1 cellular context compared by ENCODE assay signal in the genomic region with DNA sequence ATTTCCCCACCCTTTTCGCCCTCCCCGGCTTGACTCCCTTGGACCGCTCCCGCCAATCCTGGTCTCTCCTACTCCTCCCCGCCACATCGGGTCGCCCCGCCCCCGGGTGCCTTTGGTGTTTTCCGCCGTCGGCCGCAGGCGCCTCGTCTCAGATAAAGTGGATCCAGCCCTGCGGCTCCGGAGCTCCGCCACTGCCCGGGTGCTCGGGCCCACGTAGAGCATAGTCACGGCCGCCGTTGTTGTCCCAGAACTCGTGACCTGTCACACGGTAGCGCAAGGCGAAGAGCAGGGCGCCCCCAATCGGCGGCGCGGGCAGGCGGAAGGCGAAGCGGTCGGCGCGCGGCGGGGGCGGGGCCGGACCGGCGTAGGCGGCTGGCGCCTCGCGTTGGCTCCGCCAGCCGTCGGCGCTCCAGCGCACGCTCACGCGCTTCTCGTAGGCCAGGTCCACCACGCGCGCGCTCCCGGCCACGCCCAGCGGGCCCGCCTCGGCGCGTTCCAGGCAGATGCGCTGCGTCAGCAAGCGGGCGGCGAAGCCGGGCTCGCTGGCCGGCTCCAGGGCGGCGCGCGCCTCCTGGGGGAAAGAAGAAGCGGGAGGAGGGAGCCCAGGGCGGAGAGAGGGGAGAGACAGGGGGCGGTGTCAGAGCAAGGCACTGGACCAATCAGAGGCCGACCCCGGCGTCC.
TF ChIP-seq lines count a peak whose summit lies in the region.

No MANE protein-coding gene starts in this region.

TF ChIP-seq in HepG2, 621 proteins besides CTCF, POLR2A, EP300 and RAD21 (continued from another document and continues in another):
- TF ChIP-seq, protein P1, sequence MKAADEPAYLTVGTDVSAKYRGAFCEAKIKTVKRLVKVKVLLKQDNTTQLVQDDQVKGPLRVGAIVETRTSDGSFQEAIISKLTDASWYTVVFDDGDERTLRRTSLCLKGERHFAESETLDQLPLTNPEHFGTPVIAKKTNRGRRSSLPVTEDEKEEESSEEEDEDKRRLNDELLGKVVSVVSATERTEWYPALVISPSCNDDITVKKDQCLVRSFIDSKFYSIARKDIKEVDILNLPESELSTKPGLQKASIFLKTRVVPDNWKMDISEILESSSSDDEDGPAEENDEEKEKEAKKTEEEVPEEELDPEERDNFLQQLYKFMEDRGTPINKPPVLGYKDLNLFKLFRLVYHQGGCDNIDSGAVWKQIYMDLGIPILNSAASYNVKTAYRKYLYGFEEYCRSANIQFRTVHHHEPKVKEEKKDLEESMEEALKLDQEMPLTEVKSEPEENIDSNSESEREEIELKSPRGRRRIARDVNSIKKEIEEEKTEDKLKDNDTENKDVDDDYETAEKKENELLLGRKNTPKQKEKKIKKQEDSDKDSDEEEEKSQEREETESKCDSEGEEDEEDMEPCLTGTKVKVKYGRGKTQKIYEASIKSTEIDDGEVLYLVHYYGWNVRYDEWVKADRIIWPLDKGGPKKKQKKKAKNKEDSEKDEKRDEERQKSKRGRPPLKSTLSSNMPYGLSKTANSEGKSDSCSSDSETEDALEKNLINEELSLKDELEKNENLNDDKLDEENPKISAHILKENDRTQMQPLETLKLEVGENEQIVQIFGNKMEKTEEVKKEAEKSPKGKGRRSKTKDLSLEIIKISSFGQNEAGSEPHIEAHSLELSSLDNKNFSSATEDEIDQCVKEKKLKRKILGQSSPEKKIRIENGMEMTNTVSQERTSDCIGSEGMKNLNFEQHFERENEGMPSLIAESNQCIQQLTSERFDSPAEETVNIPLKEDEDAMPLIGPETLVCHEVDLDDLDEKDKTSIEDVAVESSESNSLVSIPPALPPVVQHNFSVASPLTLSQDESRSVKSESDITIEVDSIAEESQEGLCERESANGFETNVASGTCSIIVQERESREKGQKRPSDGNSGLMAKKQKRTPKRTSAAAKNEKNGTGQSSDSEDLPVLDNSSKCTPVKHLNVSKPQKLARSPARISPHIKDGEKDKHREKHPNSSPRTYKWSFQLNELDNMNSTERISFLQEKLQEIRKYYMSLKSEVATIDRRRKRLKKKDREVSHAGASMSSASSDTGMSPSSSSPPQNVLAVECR (CRISPR knock-in tag; IDR thresholded peaks at IDR 0.05; ENCODE audit: borderline replicate concordance), result no peak
- TF ChIP-seq ZSCAN29 (CRISPR knock-in tag; conservative IDR thresholded peaks at IDR 0.05) (no peak), ZNF282 (IDR thresholded peaks at IDR 0.05; ENCODE audit: partially characterized antibody) (no peak), TBX2 (CRISPR knock-in tag; IDR thresholded peaks at IDR 0.05; ENCODE audit: borderline replicate concordance) (peak; percentile 68; the same call in 1 of the 2 replicates), FOXA3 (CRISPR knock-in tag; IDR thresholded peaks at IDR 0.05) (peak; percentile 81), HNF4A (CRISPR knock-in tag; IDR thresholded peaks at IDR 0.05) (peak; percentile 51), BRCA1 (CRISPR knock-in tag; IDR thresholded peaks at IDR 0.05) (peak; percentile 72; the same call in 1 of the 2 replicates), DNMT3B (CRISPR knock-in tag; conservative IDR thresholded peaks at IDR 0.05) (peak; percentile 98), ZKSCAN1 (IDR thresholded peaks at IDR 0.05; ENCODE audit: low read length) (no peak; the same call in none of the 2 replicates), ATF7 (IDR thresholded peaks at IDR 0.05) (no peak), ATF7 (CRISPR knock-in tag; IDR thresholded peaks at IDR 0.05) (no peak; the same call in 1 of the 2 replicates), ZNF446 (CRISPR knock-in tag; IDR thresholded peaks at IDR 0.05) (0 out of 2 replicates have a peak, but pooled peaks have one; percentile 5), THYN1 (CRISPR knock-in tag; IDR thresholded peaks at IDR 0.05; ENCODE audit: borderline replicate concordance, low read depth) (0 out of 2 replicates have a peak, but pooled peaks have one; percentile 27), FOXK2 (IDR thresholded peaks at IDR 0.05) (peak; percentile 83), ZNF121 (CRISPR knock-in tag; IDR thresholded peaks at IDR 0.05) (no peak), ZNF782 (CRISPR knock-in tag; IDR thresholded peaks at IDR 0.05; ENCODE audit: borderline replicate concordance) (peak; percentile 43), KLF6 (CRISPR knock-in tag; IDR thresholded peaks at IDR 0.05) (peak; percentile 54), ZNF766 (CRISPR knock-in tag; IDR thresholded peaks at IDR 0.05; ENCODE audit: borderline replicate concordance) (peak; percentile 96), ZNF44 (CRISPR knock-in tag; IDR thresholded peaks at IDR 0.05) (no peak), ZFP36L2 (CRISPR knock-in tag; IDR thresholded peaks at IDR 0.05) (0 out of 2 replicates have a peak, but pooled peaks have one; percentile 46), GABPB1 (CRISPR knock-in tag; IDR thresholded peaks at IDR 0.05) (peak; percentile 84), XBP1 (CRISPR knock-in tag; IDR thresholded peaks at IDR 0.05) (peak; percentile 93)
- TF ChIP-seq, protein P2, sequence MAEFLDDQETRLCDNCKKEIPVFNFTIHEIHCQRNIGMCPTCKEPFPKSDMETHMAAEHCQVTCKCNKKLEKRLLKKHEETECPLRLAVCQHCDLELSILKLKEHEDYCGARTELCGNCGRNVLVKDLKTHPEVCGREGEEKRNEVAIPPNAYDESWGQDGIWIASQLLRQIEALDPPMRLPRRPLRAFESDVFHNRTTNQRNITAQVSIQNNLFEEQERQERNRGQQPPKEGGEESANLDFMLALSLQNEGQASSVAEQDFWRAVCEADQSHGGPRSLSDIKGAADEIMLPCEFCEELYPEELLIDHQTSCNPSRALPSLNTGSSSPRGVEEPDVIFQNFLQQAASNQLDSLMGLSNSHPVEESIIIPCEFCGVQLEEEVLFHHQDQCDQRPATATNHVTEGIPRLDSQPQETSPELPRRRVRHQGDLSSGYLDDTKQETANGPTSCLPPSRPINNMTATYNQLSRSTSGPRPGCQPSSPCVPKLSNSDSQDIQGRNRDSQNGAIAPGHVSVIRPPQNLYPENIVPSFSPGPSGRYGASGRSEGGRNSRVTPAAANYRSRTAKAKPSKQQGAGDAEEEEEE (CRISPR knock-in tag; IDR thresholded peaks at IDR 0.05; ENCODE audit: borderline replicate concordance), result peak; percentile 1; the same call in 1 of the 2 replicates
- TF ChIP-seq, protein P3, sequence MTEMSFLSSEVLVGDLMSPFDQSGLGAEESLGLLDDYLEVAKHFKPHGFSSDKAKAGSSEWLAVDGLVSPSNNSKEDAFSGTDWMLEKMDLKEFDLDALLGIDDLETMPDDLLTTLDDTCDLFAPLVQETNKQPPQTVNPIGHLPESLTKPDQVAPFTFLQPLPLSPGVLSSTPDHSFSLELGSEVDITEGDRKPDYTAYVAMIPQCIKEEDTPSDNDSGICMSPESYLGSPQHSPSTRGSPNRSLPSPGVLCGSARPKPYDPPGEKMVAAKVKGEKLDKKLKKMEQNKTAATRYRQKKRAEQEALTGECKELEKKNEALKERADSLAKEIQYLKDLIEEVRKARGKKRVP (CRISPR knock-in tag; IDR thresholded peaks at IDR 0.05), result no peak
- TF ChIP-seq, protein P4, sequence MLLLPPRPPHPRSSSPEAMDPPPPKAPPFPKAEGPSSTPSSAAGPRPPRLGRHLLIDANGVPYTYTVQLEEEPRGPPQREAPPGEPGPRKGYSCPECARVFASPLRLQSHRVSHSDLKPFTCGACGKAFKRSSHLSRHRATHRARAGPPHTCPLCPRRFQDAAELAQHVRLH (CRISPR knock-in tag; IDR thresholded peaks at IDR 0.05; ENCODE audit: borderline replicate concordance, low read depth), result no peak; the same call in none of the 2 replicates
- TF ChIP-seq, protein P5, sequence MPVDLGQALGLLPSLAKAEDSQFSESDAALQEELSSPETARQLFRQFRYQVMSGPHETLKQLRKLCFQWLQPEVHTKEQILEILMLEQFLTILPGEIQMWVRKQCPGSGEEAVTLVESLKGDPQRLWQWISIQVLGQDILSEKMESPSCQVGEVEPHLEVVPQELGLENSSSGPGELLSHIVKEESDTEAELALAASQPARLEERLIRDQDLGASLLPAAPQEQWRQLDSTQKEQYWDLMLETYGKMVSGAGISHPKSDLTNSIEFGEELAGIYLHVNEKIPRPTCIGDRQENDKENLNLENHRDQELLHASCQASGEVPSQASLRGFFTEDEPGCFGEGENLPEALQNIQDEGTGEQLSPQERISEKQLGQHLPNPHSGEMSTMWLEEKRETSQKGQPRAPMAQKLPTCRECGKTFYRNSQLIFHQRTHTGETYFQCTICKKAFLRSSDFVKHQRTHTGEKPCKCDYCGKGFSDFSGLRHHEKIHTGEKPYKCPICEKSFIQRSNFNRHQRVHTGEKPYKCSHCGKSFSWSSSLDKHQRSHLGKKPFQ (CRISPR knock-in tag; IDR thresholded peaks at IDR 0.05; ENCODE audit: insufficient replicate concordance), result peak; percentile 3
- TF ChIP-seq, protein P6, sequence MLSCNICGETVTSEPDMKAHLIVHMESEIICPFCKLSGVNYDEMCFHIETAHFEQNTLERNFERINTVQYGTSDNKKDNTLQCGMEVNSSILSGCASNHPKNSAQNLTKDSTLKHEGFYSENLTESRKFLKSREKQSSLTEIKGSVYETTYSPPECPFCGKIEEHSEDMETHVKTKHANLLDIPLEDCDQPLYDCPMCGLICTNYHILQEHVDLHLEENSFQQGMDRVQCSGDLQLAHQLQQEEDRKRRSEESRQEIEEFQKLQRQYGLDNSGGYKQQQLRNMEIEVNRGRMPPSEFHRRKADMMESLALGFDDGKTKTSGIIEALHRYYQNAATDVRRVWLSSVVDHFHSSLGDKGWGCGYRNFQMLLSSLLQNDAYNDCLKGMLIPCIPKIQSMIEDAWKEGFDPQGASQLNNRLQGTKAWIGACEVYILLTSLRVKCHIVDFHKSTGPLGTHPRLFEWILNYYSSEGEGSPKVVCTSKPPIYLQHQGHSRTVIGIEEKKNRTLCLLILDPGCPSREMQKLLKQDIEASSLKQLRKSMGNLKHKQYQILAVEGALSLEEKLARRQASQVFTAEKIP (CRISPR knock-in tag; IDR thresholded peaks at IDR 0.05; ENCODE audit: borderline replicate concordance), result no peak
- TF ChIP-seq, protein P7, sequence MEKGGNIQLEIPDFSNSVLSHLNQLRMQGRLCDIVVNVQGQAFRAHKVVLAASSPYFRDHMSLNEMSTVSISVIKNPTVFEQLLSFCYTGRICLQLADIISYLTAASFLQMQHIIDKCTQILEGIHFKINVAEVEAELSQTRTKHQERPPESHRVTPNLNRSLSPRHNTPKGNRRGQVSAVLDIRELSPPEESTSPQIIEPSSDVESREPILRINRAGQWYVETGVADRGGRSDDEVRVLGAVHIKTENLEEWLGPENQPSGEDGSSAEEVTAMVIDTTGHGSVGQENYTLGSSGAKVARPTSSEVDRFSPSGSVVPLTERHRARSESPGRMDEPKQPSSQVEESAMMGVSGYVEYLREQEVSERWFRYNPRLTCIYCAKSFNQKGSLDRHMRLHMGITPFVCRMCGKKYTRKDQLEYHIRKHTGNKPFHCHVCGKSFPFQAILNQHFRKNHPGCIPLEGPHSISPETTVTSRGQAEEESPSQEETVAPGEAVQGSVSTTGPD (CRISPR knock-in tag; IDR thresholded peaks at IDR 0.05), result 0 out of 2 replicates have a peak, but pooled peaks have one; percentile 22
- TF ChIP-seq, protein P8, sequence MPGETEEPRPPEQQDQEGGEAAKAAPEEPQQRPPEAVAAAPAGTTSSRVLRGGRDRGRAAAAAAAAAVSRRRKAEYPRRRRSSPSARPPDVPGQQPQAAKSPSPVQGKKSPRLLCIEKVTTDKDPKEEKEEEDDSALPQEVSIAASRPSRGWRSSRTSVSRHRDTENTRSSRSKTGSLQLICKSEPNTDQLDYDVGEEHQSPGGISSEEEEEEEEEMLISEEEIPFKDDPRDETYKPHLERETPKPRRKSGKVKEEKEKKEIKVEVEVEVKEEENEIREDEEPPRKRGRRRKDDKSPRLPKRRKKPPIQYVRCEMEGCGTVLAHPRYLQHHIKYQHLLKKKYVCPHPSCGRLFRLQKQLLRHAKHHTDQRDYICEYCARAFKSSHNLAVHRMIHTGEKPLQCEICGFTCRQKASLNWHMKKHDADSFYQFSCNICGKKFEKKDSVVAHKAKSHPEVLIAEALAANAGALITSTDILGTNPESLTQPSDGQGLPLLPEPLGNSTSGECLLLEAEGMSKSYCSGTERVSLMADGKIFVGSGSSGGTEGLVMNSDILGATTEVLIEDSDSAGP (CRISPR knock-in tag; IDR thresholded peaks at IDR 0.05; ENCODE audit: borderline replicate concordance), result no peak
- TF ChIP-seq, protein P9, sequence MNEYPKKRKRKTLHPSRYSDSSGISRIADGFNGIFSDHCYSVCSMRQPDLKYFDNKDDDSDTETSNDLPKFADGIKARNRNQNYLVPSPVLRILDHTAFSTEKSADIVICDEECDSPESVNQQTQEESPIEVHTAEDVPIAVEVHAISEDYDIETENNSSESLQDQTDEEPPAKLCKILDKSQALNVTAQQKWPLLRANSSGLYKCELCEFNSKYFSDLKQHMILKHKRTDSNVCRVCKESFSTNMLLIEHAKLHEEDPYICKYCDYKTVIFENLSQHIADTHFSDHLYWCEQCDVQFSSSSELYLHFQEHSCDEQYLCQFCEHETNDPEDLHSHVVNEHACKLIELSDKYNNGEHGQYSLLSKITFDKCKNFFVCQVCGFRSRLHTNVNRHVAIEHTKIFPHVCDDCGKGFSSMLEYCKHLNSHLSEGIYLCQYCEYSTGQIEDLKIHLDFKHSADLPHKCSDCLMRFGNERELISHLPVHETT (CRISPR knock-in tag; conservative IDR thresholded peaks at IDR 0.05), result peak; percentile 99
- TF ChIP-seq, protein P10, sequence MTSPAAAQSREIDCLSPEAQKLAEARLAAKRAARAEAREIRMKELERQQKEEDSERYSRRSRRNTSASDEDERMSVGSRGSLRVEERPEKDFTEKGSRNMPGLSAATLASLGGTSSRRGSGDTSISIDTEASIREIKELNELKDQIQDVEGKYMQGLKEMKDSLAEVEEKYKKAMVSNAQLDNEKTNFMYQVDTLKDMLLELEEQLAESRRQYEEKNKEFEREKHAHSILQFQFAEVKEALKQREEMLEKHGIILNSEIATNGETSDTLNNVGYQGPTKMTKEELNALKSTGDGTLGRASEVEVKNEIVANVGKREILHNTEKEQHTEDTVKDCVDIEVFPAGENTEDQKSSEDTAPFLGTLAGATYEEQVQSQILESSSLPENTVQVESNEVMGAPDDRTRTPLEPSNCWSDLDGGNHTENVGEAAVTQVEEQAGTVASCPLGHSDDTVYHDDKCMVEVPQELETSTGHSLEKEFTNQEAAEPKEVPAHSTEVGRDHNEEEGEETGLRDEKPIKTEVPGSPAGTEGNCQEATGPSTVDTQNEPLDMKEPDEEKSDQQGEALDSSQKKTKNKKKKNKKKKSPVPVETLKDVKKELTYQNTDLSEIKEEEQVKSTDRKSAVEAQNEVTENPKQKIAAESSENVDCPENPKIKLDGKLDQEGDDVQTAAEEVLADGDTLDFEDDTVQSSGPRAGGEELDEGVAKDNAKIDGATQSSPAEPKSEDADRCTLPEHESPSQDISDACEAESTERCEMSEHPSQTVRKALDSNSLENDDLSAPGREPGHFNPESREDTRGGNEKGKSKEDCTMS (CRISPR knock-in tag; conservative IDR thresholded peaks at IDR 0.05), result peak; percentile 91
- TF ChIP-seq, protein P11, sequence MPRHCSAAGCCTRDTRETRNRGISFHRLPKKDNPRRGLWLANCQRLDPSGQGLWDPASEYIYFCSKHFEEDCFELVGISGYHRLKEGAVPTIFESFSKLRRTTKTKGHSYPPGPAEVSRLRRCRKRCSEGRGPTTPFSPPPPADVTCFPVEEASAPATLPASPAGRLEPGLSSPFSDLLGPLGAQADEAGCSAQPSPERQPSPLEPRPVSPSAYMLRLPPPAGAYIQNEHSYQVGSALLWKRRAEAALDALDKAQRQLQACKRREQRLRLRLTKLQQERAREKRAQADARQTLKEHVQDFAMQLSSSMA (CRISPR knock-in tag; IDR thresholded peaks at IDR 0.05), result no peak; the same call in 1 of the 2 replicates
- TF ChIP-seq, protein P12, sequence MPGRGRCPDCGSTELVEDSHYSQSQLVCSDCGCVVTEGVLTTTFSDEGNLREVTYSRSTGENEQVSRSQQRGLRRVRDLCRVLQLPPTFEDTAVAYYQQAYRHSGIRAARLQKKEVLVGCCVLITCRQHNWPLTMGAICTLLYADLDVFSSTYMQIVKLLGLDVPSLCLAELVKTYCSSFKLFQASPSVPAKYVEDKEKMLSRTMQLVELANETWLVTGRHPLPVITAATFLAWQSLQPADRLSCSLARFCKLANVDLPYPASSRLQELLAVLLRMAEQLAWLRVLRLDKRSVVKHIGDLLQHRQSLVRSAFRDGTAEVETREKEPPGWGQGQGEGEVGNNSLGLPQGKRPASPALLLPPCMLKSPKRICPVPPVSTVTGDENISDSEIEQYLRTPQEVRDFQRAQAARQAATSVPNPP (CRISPR knock-in tag; IDR thresholded peaks at IDR 0.05), result peak; percentile 86
